ENCODE assay signal across 8 cellular contexts in genomic region chr4:4182835-4183568, GRCh38. TPM values are rescaled to one million over a fixed set of nuclear protein-coding genes. Genes with fewer than 3 reads are reported as not detected.
DNase-seq lines count a peak whose midpoint lies in the region; ATAC-seq, FAIRE-seq and TF ChIP-seq lines count a peak whose summit lies in the region.

No MANE protein-coding gene starts in this region.

- TF ChIP-seq POLR2A in A549 (IDR thresholded peaks at IDR 0.05; ENCODE audit: low read length) (no peak), esophagus squamous epithelium (IDR thresholded peaks at IDR 0.05) (no peak)

- no peak for FAIRE-seq in A549 (lab: Jason Lieb, UNC)

- H3K27me3 Mint-ChIP-seq in CD4-positive, alpha-beta T cell = peaks cover 42% of the 10 kb centered on the region

- TF ChIP-seq EP300 in A549 (IDR thresholded peaks at IDR 0.05) = no peak

- no peak overlapping the region for H3K4me2 ChIP-seq in A549

- H3K4me1 ChIP-seq in A549 (no peaks in the 10 kb centered on the region), esophagus squamous epithelium (no peaks in the 10 kb centered on the region)

- peaks cover 0 to 30% (median 0%) of the 10 kb centered on the region in 4 donors for H3K27me3 ChIP-seq in esophagus squamous epithelium
- peaks cover 15% of the 10 kb centered on the region for H3K27me3 ChIP-seq in CD4-positive, alpha-beta T cell (ENCODE audit: control insufficient read depth, insufficient read depth, low read length)

- peak; percentile 30 to 42; a peak in 4 of 5 replicates for TF ChIP-seq RAD21 in A549 (conservative IDR thresholded peaks at IDR 0.05 in 1 of 2, IDR thresholded peaks at IDR 0.05 in 1 of 2)

- H3K9me3 Mint-ChIP-seq in CD4-positive, alpha-beta T cell = no peaks in the 10 kb centered on the region

- ATAC-seq in A549 = no peak
- no peak for ATAC-seq in HG03108 (IDR thresholded peaks at IDR 0.05; ENCODE audit: unreplicated experiment)
- ATAC-seq in CD4-positive, alpha-beta T cell (ENCODE audit: poor library complexity) = no peak

- H3K9me3 ChIP-seq in A549 (no peaks in the 10 kb centered on the region), esophagus squamous epithelium (no peaks in the 10 kb centered on the region)
- H3K9me3 ChIP-seq in CD4-positive, alpha-beta T cell (ENCODE audit: control insufficient read depth, low read length) = no peaks in the 10 kb centered on the region

- CTCF ChIA-PET in A549 (lab: Yijun Ruan, JAX) = interaction anchor here (0.6 to 1.9 kb wide), 6 partner anchors 9 to 159 kb away, joined by 3 to 5 read pairs (median 4); partner anchors contain the start of gene TMEM128
- CTCF ChIA-PET in CD4-positive, alpha-beta T cell (lab: Charles Lee) = no interaction called here

- no peaks in the 10 kb centered on the region for H3K4me1 Mint-ChIP-seq in CD4-positive, alpha-beta T cell (ENCODE audit: low read depth)

- no peaks in the 10 kb centered on the region for H3K36me3 ChIP-seq in esophagus squamous epithelium

- no peak overlapping the region for H3K27ac ChIP-seq in A549
- no peak overlapping the region for H3K27ac ChIP-seq in esophagus squamous epithelium
- no peak overlapping the region for H3K27ac ChIP-seq in CD4-positive, alpha-beta T cell (ENCODE audit: low read depth, low read length)

- no peak overlapping the region for H3K4me3 Mint-ChIP-seq in CD4-positive, alpha-beta T cell

- H3K27ac Mint-ChIP-seq in CD4-positive, alpha-beta T cell = no peak overlapping the region

- TF ChIP-seq CTCF in A549 (IDR thresholded peaks at IDR 0.05) (peak; percentile 38), esophagus squamous epithelium (IDR thresholded peaks at IDR 0.05) (peak in 5 of 6 experiments; percentile 43 to 76 (median 48))
- no peak for TF ChIP-seq CTCF in CD4-positive, alpha-beta T cell (IDR thresholded peaks at IDR 0.05)

- WGBS in A549 (ENCODE audit: missing lambda C conversion rate) = 44% methylated on average over 7 of the region's 19 CpGs
- WGBS in esophagus squamous epithelium, 2 donors = 43 to 49% methylated on average over 10 to 15 of the region's 19 CpGs

- H3K36me3 Mint-ChIP-seq in CD4-positive, alpha-beta T cell (ENCODE audit: low read depth) = no peaks in the 10 kb centered on the region

- peak; percentile 5 to 8 for DNase-seq in A549 (ENCODE audit: low read depth in 1 of 2, low spot score in 1 of 2)
- DNase-seq in DMS153 treated with DMSO at 0.1 percent for 48 hours (lab: John Stamatoyannopoulos, UW; ENCODE audit: unreplicated experiment) = peak; percentile 10
- DNase-seq in OCI-M1 (lab: John Stamatoyannopoulos, UW) = peak; percentile 43
- DNase-seq in esophagus squamous epithelium (lab: John Stamatoyannopoulos, UW) = no peak
- peak; percentile 16 for DNase-seq in stimulated activated CD4-positive, alpha-beta T cell treated with anti-CD3 and anti-CD28 coated beads, Interleukin-4, amount 100 ng/mL, for 1 hour
- DNase-seq in CD4-positive, alpha-beta T cell = no peak
- DNase-seq in cerebellar nuclear complex (lab: John Stamatoyannopoulos, UW) = no peak

- intact Hi-C loops in esophagus squamous epithelium (cut with DNase I) = no loop called here
- intact Hi-C loops in CD4-positive, alpha-beta T cell (cut with DNase I, micrococcal nuclease) = no loop called here

- POLR2A ChIA-PET in A549 (lab: Yijun Ruan, JAX) = no interaction called here
- POLR2A ChIA-PET in CD4-positive, alpha-beta T cell (lab: Charles Lee) = no interaction called here

- H3K4me3 ChIP-seq in A549 (no peak overlapping the region), esophagus squamous epithelium (no peak overlapping the region)

TF ChIP-seq in A549, 52 proteins besides CTCF, POLR2A, EP300 and RAD21:
- TF ChIP-seq TP53 (CRISPR knock-in tag; IDR thresholded peaks at IDR 0.05) = no peak
- no peak for TF ChIP-seq CBX8 (IDR thresholded peaks at IDR 0.05)
- TF ChIP-seq RFX5 (IDR thresholded peaks at IDR 0.05) = no peak
- no peak for TF ChIP-seq HEYL (CRISPR knock-in tag; IDR thresholded peaks at IDR 0.05)
- no peak for TF ChIP-seq NFE2L2 (conservative IDR thresholded peaks at IDR 0.05; ENCODE audit: low read length)
- no peak for TF ChIP-seq EHF (CRISPR knock-in tag; IDR thresholded peaks at IDR 0.05)
- TF ChIP-seq HOXB13 (CRISPR knock-in tag; IDR thresholded peaks at IDR 0.05; ENCODE audit: low read depth) = no peak
- no peak for TF ChIP-seq HMGXB4 (CRISPR knock-in tag; IDR thresholded peaks at IDR 0.05; ENCODE audit: borderline replicate concordance)
- no peak for TF ChIP-seq E2F6 (IDR thresholded peaks at IDR 0.05; ENCODE audit: borderline replicate concordance, low read depth)
- no peak for TF ChIP-seq RCOR1 (IDR thresholded peaks at IDR 0.05; ENCODE audit: low read depth, low read length)
- no peak for TF ChIP-seq CHD2 (IDR thresholded peaks at IDR 0.05; ENCODE audit: low read length, partially characterized antibody)
- no peak for TF ChIP-seq FOXS1 (CRISPR knock-in tag; IDR thresholded peaks at IDR 0.05)
- TF ChIP-seq SMC3 (IDR thresholded peaks at IDR 0.05) = no peak

RNA-seq across cellular contexts. Expression of gene OTOP1, which starts 43.7 kb away (rescaled TPM):
- polyA plus RNA-seq in A549 (2011; rRNA removed) (not detected in 2 replicates), A549 (2017; fragmentation: RNase III; extraction: RNeasy Plus Mini Kit Qiagen cat#74134 plus additional on column Dnase treatment) (not detected in 3 replicates)
- polyA plus RNA-seq in A549 (2012; cell fraction: cytosol; rRNA removed) = not detected in 2 replicates
- not detected in 2 replicates for polyA plus RNA-seq in A549 (2012; cell fraction: nucleus; rRNA removed)
- not detected in 2 replicates for polyA minus RNA-seq in A549 (2011; rRNA and poly(A)+ RNA removed)
- under 1 TPM in 3 of 4 donors, not detected in 1; 0.19 to 0.53 (median 0.34) TPM for total RNA-seq in esophagus squamous epithelium
- total RNA-seq in CD4-positive, alpha-beta T cell = not detected

Comparison
In these comparisons a context has a peak if more than half of its experiments do, and no peak if none do; other contexts are left out.
1. DNase-seq: peak in A549 (2 of 2), DMS153 treated with DMSO at 0.1 percent for 48 hours (single experiment), OCI-M1 (single experiment) and stimulated activated CD4-positive, alpha-beta T cell treated with anti-CD3 and anti-CD28 coated beads, Interleukin-4, amount 100 ng/mL, for 1 hour (single experiment); none in esophagus squamous epithelium (single experiment), CD4-positive, alpha-beta T cell (0 of 10) and cerebellar nuclear complex (0 of 2).